In genomic region chrX:139542652-139543051, GRCh38 we compare ENCODE assay signal across 8 cellular contexts. TPM values are rescaled to one million over a fixed set of nuclear protein-coding genes. Genes with fewer than 3 reads are reported as not detected.
"Had no signal": no experiment of that assay in that cellular context is flagged by ENCODE, and none has a peak within 500 bp of the region (broad histone marks: within the 10 kb centered on the region; RNA-seq: fewer than 3 reads in every experiment).

No MANE protein-coding gene starts in this region.

- ATAC-seq: GM23338 had no signal

- DNase-seq: H9, HCEC 1CT, KBM-7 had no signal

- FAIRE-seq: H1, H54, HTR-8/SVneo had no signal

RNA-seq across cellular contexts. Expression of gene F9, which starts 12.1 kb away (rescaled TPM):
- total RNA-seq: GM23338, H1, H9, HT-29 had no signal
